In the genomic region with DNA sequence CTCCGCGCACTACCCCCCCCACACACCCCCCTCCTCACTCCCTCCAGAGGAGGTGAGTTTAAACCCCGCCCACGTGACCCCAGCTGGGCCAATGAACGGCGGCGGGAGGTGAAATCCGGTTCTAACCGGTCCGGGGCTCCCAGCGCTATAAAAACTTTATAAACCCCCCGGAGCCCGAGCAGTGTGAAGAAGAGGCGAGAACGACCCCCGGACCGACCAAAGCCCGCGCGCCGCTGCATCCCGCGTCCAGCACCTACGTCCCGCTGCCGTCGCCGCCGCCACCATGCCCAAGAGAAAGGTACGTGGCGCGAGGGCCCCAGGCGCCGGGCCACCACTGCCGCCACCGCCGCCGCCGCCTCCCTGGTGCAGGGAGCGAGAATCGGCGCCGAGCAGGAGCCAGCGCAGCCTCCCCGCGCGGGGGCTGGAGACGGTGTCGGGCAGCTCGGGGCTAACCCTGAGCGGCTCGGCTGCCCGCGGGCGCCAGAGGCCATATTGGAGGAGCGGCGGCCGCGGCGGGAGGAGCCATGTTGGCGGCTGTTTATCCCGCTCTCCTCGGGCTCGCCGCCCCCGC, we compare ENCODE assay signal across 1 cellular context.
TF ChIP-seq lines count a peak whose summit lies in the region.

A gene (plus strand): TSS at position 111 of the 571 bp plus-strand sequence. CDS start 173 bp downstream, at position 284.

TF ChIP-seq in K562, 482 proteins besides CTCF, POLR2A, EP300 and RAD21 (continued from another document and continues in another):
- TF ChIP-seq, protein P1, sequence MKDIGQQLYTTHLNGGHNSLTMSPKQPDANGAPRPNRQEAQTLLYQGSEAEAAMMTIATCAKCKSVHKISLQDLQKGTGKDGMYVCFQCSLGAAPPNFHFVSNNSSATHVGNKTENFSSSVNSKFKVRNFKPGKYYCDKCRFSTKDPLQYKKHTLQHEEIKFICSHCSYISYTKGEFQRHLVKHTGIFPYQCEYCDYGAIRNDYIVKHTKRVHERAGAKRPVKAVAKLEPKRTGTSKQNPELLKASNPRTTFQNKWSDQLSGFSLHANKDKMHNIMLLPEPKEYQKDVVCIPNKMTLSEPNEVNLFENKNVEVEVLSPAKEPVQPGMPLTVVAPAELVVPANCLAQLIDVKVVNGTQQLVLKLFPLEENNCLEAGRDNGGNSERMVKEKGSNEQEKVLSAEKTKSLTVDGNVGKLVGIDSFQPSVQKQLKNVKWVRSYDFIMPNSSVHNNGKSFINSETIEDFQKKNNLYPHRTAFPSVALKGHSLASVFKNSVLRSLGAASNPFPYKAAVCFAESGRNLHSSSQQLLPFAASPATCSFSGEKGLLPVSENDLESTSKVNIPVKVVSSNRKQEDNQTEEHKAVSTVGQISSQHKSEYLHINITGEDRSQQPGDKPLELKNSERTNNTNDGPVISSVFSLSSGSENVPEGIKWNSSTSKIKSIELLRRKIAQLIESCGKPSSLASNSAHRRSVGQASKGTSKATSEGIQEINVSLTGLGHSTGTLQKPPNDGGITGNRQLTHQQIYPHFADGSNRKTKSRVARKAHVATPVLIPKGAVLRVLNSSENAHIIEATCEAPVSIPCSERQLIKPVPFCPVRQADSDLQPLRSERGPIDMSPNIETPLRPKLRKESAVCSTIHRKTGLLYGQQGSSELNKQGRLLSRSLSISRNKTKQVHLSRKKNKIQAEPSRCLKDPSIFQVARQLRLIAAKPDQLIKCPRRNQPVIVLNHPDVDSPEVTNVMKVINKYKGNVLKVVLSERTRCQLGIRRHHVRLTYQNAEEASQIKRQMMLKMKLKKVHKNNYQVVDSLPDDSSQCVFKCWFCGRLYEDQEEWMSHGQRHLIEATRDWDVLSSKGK (CRISPR knock-in tag; IDR thresholded peaks at IDR 0.05): no peak
- TF ChIP-seq, protein P2, sequence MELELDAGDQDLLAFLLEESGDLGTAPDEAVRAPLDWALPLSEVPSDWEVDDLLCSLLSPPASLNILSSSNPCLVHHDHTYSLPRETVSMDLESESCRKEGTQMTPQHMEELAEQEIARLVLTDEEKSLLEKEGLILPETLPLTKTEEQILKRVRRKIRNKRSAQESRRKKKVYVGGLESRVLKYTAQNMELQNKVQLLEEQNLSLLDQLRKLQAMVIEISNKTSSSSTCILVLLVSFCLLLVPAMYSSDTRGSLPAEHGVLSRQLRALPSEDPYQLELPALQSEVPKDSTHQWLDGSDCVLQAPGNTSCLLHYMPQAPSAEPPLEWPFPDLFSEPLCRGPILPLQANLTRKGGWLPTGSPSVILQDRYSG (tag; conservative IDR thresholded peaks at IDR 0.05; ENCODE audit: low read depth): peak; percentile 71; the same call in 1 of the 2 replicates
- TF ChIP-seq, protein P3, sequence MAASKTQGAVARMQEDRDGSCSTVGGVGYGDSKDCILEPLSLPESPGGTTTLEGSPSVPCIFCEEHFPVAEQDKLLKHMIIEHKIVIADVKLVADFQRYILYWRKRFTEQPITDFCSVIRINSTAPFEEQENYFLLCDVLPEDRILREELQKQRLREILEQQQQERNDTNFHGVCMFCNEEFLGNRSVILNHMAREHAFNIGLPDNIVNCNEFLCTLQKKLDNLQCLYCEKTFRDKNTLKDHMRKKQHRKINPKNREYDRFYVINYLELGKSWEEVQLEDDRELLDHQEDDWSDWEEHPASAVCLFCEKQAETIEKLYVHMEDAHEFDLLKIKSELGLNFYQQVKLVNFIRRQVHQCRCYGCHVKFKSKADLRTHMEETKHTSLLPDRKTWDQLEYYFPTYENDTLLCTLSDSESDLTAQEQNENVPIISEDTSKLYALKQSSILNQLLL (CRISPR knock-in tag; IDR thresholded peaks at IDR 0.05; ENCODE audit: borderline replicate concordance): no peak
- TF ChIP-seq ESRRB (CRISPR knock-in tag; IDR thresholded peaks at IDR 0.05; ENCODE audit: borderline replicate concordance) (no peak), HEY1 (CRISPR knock-in tag; IDR thresholded peaks at IDR 0.05; ENCODE audit: borderline replicate concordance) (no peak), MTA2 (IDR thresholded peaks at IDR 0.05; ENCODE audit: low read depth) (no peak), BACH1 (tag; IDR thresholded peaks at IDR 0.05) (no peak), ZFP30 (CRISPR knock-in tag; IDR thresholded peaks at IDR 0.05; ENCODE audit: borderline replicate concordance) (no peak), SRSF9 (IDR thresholded peaks at IDR 0.05; ENCODE audit: borderline replicate concordance, low read depth, low read length) (no peak), THRAP3 (IDR thresholded peaks at IDR 0.05; ENCODE audit: borderline replicate concordance) (no peak), SRSF1 (IDR thresholded peaks at IDR 0.05; ENCODE audit: low read depth, low read length) (0 out of 2 replicates have a peak, but pooled peaks have one; percentile 71), ELF4 (CRISPR knock-in tag; IDR thresholded peaks at IDR 0.05) (no peak), NR2C1 (IDR thresholded peaks at IDR 0.05) (no peak), NR2C1 (tag; IDR thresholded peaks at IDR 0.05) (no peak), ZNF764 (CRISPR knock-in tag; IDR thresholded peaks at IDR 0.05; ENCODE audit: low read depth) (0 out of 2 replicates have a peak, but pooled peaks have one; percentile 48), NR3C1 (CRISPR knock-in tag; IDR thresholded peaks at IDR 0.05) (no peak; the same call in 1 of the 2 replicates), RNF2 (IDR thresholded peaks at IDR 0.05) (0 out of 2 replicates have a peak, but pooled peaks have one; percentile 1), NONO (IDR thresholded peaks at IDR 0.05; ENCODE audit: low read depth in 2 of 2, low read length in 1 of 2) (peak; percentile 67 to 93; a peak in 3 of 4 replicates), HDGF (IDR thresholded peaks at IDR 0.05) (no peak), KDM1A (IDR thresholded peaks at IDR 0.05) (no peak), ZSCAN29 (IDR thresholded peaks at IDR 0.05) (no peak), LEF1 (IDR thresholded peaks at IDR 0.05) (peak; percentile 30), BCL6 (CRISPR knock-in tag; IDR thresholded peaks at IDR 0.05) (no peak), ZFPM2 (CRISPR knock-in tag; IDR thresholded peaks at IDR 0.05) (peak; percentile 63; the same call in 1 of the 2 replicates), SMARCE1 (IDR thresholded peaks at IDR 0.05) (no peak), POLR2AphosphoS2 (IDR thresholded peaks at IDR 0.05; ENCODE audit: low read length) (no peak), HNRNPLL (IDR thresholded peaks at IDR 0.05; ENCODE audit: low read depth, low read length, poor library complexity, severe bottlenecking) (no peak), MAFF (IDR thresholded peaks at IDR 0.05; ENCODE audit: low read length) (no peak), KLF13 (tag; IDR thresholded peaks at IDR 0.05; ENCODE audit: borderline replicate concordance, low read depth) (peak; percentile 49; the same call in 1 of the 2 replicates), HDAC6 (IDR thresholded peaks at IDR 0.05; ENCODE audit: low read depth, low read length) (peak; percentile 14; the same call in 1 of the 2 replicates), GTF2A2 (tag; IDR thresholded peaks at IDR 0.05) (peak; percentile 85), SMARCA5 (IDR thresholded peaks at IDR 0.05) (no peak), MBD2 (IDR thresholded peaks at IDR 0.05; ENCODE audit: borderline replicate concordance, low read depth) (no peak; the same call in 1 of the 2 replicates), HCFC1 (IDR thresholded peaks at IDR 0.05; ENCODE audit: low read depth, low read length) (peak; percentile 10; the same call in 1 of the 2 replicates), ZNF311 (CRISPR knock-in tag; IDR thresholded peaks at IDR 0.05) (no peak), TAF15 (IDR thresholded peaks at IDR 0.05; ENCODE audit: low read depth, low read length) (no peak), NR2C2 (CRISPR knock-in tag; IDR thresholded peaks at IDR 0.05) (peak; percentile 67; the same call in 1 of the 2 replicates), NR2C2 (tag; IDR thresholded peaks at IDR 0.05) (peak; percentile 73; the same call in 1 of the 2 replicates)
- TF ChIP-seq, protein P4, sequence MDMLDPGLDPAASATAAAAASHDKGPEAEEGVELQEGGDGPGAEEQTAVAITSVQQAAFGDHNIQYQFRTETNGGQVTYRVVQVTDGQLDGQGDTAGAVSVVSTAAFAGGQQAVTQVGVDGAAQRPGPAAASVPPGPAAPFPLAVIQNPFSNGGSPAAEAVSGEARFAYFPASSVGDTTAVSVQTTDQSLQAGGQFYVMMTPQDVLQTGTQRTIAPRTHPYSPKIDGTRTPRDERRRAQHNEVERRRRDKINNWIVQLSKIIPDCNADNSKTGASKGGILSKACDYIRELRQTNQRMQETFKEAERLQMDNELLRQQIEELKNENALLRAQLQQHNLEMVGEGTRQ (CRISPR knock-in tag; IDR thresholded peaks at IDR 0.05): peak; percentile 93
- TF ChIP-seq, protein P5, sequence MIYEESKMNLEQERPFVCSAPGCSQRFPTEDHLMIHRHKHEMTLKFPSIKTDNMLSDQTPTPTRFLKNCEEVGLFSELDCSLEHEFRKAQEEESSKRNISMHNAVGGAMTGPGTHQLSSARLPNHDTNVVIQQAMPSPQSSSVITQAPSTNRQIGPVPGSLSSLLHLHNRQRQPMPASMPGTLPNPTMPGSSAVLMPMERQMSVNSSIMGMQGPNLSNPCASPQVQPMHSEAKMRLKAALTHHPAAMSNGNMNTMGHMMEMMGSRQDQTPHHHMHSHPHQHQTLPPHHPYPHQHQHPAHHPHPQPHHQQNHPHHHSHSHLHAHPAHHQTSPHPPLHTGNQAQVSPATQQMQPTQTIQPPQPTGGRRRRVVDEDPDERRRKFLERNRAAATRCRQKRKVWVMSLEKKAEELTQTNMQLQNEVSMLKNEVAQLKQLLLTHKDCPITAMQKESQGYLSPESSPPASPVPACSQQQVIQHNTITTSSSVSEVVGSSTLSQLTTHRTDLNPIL (CRISPR knock-in tag; IDR thresholded peaks at IDR 0.05): no peak
- TF ChIP-seq, protein P6, sequence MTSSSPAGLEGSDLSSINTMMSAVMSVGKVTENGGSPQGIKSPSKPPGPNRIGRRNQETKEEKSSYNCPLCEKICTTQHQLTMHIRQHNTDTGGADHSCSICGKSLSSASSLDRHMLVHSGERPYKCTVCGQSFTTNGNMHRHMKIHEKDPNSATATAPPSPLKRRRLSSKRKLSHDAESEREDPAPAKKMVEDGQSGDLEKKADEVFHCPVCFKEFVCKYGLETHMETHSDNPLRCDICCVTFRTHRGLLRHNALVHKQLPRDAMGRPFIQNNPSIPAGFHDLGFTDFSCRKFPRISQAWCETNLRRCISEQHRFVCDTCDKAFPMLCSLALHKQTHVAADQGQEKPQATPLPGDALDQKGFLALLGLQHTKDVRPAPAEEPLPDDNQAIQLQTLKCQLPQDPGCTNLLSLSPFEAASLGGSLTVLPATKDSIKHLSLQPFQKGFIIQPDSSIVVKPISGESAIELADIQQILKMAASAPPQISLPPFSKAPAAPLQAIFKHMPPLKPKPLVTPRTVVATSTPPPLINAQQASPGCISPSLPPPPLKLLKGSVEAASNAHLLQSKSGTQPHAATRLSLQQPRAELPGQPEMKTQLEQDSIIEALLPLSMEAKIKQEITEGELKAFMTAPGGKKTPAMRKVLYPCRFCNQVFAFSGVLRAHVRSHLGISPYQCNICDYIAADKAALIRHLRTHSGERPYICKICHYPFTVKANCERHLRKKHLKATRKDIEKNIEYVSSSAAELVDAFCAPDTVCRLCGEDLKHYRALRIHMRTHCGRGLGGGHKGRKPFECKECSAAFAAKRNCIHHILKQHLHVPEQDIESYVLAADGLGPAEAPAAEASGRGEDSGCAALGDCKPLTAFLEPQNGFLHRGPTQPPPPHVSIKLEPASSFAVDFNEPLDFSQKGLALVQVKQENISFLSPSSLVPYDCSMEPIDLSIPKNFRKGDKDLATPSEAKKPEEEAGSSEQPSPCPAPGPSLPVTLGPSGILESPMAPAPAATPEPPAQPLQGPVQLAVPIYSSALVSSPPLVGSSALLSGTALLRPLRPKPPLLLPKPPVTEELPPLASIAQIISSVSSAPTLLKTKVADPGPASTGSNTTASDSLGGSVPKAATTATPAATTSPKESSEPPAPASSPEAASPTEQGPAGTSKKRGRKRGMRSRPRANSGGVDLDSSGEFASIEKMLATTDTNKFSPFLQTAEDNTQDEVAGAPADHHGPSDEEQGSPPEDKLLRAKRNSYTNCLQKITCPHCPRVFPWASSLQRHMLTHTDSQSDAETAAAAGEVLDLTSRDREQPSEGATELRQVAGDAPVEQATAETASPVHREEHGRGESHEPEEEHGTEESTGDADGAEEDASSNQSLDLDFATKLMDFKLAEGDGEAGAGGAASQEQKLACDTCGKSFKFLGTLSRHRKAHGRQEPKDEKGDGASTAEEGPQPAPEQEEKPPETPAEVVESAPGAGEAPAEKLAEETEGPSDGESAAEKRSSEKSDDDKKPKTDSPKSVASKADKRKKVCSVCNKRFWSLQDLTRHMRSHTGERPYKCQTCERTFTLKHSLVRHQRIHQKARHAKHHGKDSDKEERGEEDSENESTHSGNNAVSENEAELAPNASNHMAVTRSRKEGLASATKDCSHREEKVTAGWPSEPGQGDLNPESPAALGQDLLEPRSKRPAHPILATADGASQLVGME (CRISPR knock-in tag; IDR thresholded peaks at IDR 0.05): 0 out of 2 replicates have a peak, but pooled peaks have one; percentile 29
- TF ChIP-seq, protein P7, sequence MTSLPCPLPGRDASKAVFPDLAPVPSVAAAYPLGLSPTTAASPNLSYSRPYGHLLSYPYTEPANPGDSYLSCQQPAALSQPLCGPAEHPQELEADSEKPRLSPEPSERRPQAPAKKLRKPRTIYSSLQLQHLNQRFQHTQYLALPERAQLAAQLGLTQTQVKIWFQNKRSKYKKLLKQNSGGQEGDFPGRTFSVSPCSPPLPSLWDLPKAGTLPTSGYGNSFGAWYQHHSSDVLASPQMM (CRISPR knock-in tag; IDR thresholded peaks at IDR 0.05): no peak
- TF ChIP-seq, protein P8, sequence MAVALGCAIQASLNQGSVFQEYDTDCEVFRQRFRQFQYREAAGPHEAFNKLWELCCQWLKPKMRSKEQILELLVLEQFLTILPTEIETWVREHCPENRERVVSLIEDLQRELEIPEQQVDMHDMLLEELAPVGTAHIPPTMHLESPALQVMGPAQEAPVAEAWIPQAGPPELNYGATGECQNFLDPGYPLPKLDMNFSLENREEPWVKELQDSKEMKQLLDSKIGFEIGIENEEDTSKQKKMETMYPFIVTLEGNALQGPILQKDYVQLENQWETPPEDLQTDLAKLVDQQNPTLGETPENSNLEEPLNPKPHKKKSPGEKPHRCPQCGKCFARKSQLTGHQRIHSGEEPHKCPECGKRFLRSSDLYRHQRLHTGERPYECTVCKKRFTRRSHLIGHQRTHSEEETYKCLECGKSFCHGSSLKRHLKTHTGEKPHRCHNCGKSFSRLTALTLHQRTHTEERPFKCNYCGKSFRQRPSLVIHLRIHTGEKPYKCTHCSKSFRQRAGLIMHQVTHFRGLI (CRISPR knock-in tag; IDR thresholded peaks at IDR 0.05): no peak
- TF ChIP-seq, protein P9, sequence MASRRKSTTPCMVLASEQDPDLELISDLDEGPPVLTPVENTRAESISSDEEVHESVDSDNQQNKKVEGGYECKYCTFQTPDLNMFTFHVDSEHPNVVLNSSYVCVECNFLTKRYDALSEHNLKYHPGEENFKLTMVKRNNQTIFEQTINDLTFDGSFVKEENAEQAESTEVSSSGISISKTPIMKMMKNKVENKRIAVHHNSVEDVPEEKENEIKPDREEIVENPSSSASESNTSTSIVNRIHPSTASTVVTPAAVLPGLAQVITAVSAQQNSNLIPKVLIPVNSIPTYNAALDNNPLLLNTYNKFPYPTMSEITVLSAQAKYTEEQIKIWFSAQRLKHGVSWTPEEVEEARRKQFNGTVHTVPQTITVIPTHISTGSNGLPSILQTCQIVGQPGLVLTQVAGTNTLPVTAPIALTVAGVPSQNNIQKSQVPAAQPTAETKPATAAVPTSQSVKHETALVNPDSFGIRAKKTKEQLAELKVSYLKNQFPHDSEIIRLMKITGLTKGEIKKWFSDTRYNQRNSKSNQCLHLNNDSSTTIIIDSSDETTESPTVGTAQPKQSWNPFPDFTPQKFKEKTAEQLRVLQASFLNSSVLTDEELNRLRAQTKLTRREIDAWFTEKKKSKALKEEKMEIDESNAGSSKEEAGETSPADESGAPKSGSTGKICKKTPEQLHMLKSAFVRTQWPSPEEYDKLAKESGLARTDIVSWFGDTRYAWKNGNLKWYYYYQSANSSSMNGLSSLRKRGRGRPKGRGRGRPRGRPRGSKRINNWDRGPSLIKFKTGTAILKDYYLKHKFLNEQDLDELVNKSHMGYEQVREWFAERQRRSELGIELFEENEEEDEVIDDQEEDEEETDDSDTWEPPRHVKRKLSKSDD (conservative IDR thresholded peaks at IDR 0.05; ENCODE audit: low read length): no peak
